In the genomic region with DNA sequence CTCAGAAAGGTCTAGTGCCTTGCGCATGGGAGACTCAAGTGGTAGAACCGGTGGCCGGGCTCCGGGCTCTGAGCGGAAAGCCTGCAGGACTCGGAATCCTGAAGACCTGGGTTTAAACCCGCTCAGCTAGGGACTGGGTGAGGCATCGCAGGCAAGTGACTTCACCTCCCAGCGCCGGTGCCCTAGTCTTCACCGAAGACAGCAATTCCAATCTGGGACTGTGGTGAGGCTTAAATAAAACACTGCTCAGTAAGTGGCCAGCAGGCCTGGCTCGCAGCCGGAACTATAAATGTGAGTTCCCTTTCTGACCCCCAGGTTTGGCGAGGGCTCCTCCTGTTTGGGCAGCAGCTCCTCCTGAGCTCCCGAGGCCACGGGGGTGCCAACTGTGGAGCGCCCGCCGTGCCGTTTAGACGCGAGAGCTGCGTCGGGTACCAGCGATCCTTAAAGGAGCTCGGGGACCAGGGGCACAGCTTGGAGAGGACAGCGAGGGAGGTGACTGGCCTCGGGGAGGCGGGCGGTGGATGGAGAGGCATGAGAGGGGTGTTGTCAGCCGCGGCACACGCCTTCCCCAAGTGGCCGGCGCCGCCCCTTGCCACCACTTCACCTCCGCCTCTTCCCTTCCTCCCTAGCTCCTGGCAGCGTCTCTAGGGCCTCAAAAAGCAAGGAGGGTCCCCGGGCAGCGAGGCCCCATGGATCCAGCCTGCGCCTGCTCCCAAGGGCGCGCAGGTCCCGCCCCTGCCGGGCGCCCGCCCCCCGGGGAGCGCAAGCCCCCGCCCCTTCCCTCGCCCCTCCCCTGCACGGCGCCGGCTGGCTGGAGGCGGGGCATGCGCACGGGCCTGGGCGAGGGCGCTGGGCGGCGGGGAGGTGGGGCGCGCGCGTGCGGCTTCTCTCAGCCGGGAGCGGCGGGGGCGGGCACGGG, we compare ENCODE assay signal across 8 cellular contexts. TPM values are rescaled to one million over a fixed set of nuclear protein-coding genes. Genes with fewer than 3 reads are reported as not detected.
DNase-seq lines count a peak whose midpoint lies in the region; ATAC-seq and TF ChIP-seq lines count a peak whose summit lies in the region.

No MANE protein-coding gene starts in this region.

- H3K4me3 Mint-ChIP-seq in CD8-positive, alpha-beta T cell, result peak overlapping the region; percentile 89

- peak overlapping the region; percentile 69 for H3K9ac ChIP-seq in endocrine pancreas (ENCODE audit: control insufficient read depth, insufficient read depth, low read length)

- no peak for TF ChIP-seq CTCF in CD8-positive, alpha-beta T cell (IDR thresholded peaks at IDR 0.05)

- intact Hi-C loops in CD8-positive, alpha-beta T cell (cut with DNase I, micrococcal nuclease), result loop anchor here (1.0 to 10.0 kb wide), 13 partner anchors 40 to 1210 kb away; a partner anchor contains a TSS

- H3K4me3 ChIP-seq in CD8-positive, alpha-beta T cell (ENCODE audit: low read depth, low read length), result peak overlapping the region; percentile 73
- H3K4me3 ChIP-seq in endocrine pancreas (ENCODE audit: control insufficient read depth, insufficient read depth, low read length), result peak overlapping the region; percentile 26
- peak overlapping the region; percentile 42 for H3K4me3 ChIP-seq in mesodermal cell (ENCODE audit: extremely low read depth, insufficient read depth, low read length, poor library complexity, severe bottlenecking)

- ATAC-seq in CD8-positive, alpha-beta T cell, result peak; percentile 95
- ATAC-seq in GM21367 (IDR thresholded peaks at IDR 0.05; ENCODE audit: unreplicated experiment), result peak; percentile 75

- H3K27ac ChIP-seq in CD8-positive, alpha-beta T cell (ENCODE audit: low read depth, low read length), result no peak overlapping the region
- no peak overlapping the region for H3K27ac ChIP-seq in mesodermal cell (ENCODE audit: low read depth, low read length, severe bottlenecking)

- POLR2A ChIA-PET in CD8-positive, alpha-beta T cell (lab: Charles Lee), result no interaction called here

- no peaks in the 10 kb centered on the region for H3K9me3 ChIP-seq in CD8-positive, alpha-beta T cell (ENCODE audit: low read length)
- H3K9me3 ChIP-seq in endocrine pancreas (ENCODE audit: control insufficient read depth, low read length) (no peaks in the 10 kb centered on the region), mesodermal cell (ENCODE audit: control insufficient read depth, low read length) (no peaks in the 10 kb centered on the region)

- peaks cover 4% of the 10 kb centered on the region for H3K36me3 Mint-ChIP-seq in CD8-positive, alpha-beta T cell

- H3K4me1 Mint-ChIP-seq in CD8-positive, alpha-beta T cell (ENCODE audit: low read depth), result peaks cover 17% of the 10 kb centered on the region

- H3K27me3 ChIP-seq in CD8-positive, alpha-beta T cell (ENCODE audit: insufficient read depth, low read length), result peaks cover 24% of the 10 kb centered on the region
- H3K27me3 ChIP-seq in endocrine pancreas (ENCODE audit: control insufficient read depth, insufficient read depth, low read length), result no peaks in the 10 kb centered on the region

- peaks cover 62% of the 10 kb centered on the region for H3K27me3 Mint-ChIP-seq in CD8-positive, alpha-beta T cell (ENCODE audit: low read depth)

- peaks cover 15% of the 10 kb centered on the region for H3K4me1 ChIP-seq in CD8-positive, alpha-beta T cell (ENCODE audit: insufficient read depth, low read length)
- H3K4me1 ChIP-seq in endocrine pancreas (ENCODE audit: control insufficient read depth, insufficient read depth, low read length) (no peaks in the 10 kb centered on the region), mesodermal cell (ENCODE audit: control insufficient read depth, insufficient read depth, low read length, poor library complexity, severe bottlenecking) (peaks cover 13% of the 10 kb centered on the region)

- no peak overlapping the region for H3K27ac Mint-ChIP-seq in CD8-positive, alpha-beta T cell

- 14 to 33% methylated on average over 15 to 36 of the region's 71 CpGs for WGBS in mesodermal cell (ENCODE audit: insufficient coverage in 2 of 2), 2 experiments

- H3K9me3 Mint-ChIP-seq in CD8-positive, alpha-beta T cell, result no peaks in the 10 kb centered on the region

- CTCF ChIA-PET in CD8-positive, alpha-beta T cell (lab: Charles Lee), result interaction anchor here (0.9 to 4.2 kb wide), 4 partner anchors 8 to 283 kb away, joined by 3 to 21 read pairs (median 4); no protein-coding TSS in a partner anchor

- DNase-seq in CD8-positive, alpha-beta T cell, result peak; percentile 59 to 91 (median 82)
- DNase-seq in HS-5 (ENCODE audit: low read depth), result peak; percentile 34
- DNase-seq in NOMO-1 (lab: John Stamatoyannopoulos, UW; ENCODE audit: unreplicated experiment in 2 of 2), result peak; percentile 44 to 67
- DNase-seq in activated CD8-positive, alpha-beta memory T cell treated with anti-CD3 and anti-CD28 coated beads, Interleukin-2, amount 50 U/mL, for 1 hour (ENCODE audit: extremely low read depth), result peak; percentile 36
- peak; percentile 60 for DNase-seq in stimulated activated CD8-positive, alpha-beta memory T cell treated with anti-CD3 and anti-CD28 coated beads, Interleukin-15, amount 100 ng/mL, for 1 hour (ENCODE audit: low read depth)

- H3K36me3 ChIP-seq in CD8-positive, alpha-beta T cell (ENCODE audit: insufficient read depth, low read length), result no peaks in the 10 kb centered on the region
- H3K36me3 ChIP-seq in endocrine pancreas (ENCODE audit: control insufficient read depth, insufficient read depth, low read length), result no peaks in the 10 kb centered on the region
- no peaks in the 10 kb centered on the region for H3K36me3 ChIP-seq in mesodermal cell (ENCODE audit: control insufficient read depth, insufficient read depth, low read length)

RNA-seq across cellular contexts. Expression of a gene that starts 0.7 kb away (rescaled TPM):
- total RNA-seq in CD8-positive, alpha-beta T cell, result under 1 TPM; 0.19 to 0.75 TPM
- 8.7 TPM for polyA plus RNA-seq in mesodermal cell (2013, experiment 1 of 2)
- 7.6 TPM for polyA plus RNA-seq in mesodermal cell (2013, experiment 2 of 2)
